Comparison of ENCODE assay signal across 7 cellular contexts in genomic region chr4:139453041-139453370, GRCh38. TPM values are rescaled to one million over a fixed set of nuclear protein-coding genes. Genes with fewer than 3 reads are reported as not detected.
DNase-seq lines count a peak whose midpoint lies in the region; ATAC-seq and TF ChIP-seq lines count a peak whose summit lies in the region.

No MANE protein-coding gene starts in this region.

- H3K4me1 ChIP-seq in SJSA1 (replicated peaks) (peaks cover 21% of the 10 kb centered on the region), breast epithelium (peaks cover 0 to 18% of the 10 kb centered on the region in 2 donors)

- H3K27ac Mint-ChIP-seq in stimulated activated naive CD8-positive, alpha-beta T cell treated with anti-CD3 and anti-CD28 coated beads, Interleukin-15, Interleukin-2, amounts not matched to agents 100 ng/mL and 50 ng/mL, for 24 hours: peak overlapping the region; percentile 92

- H3K9me3 ChIP-seq in SJSA1 (replicated peaks): no peaks in the 10 kb centered on the region
- H3K9me3 ChIP-seq in breast epithelium: no peaks in the 10 kb centered on the region

- H3K4me3 ChIP-seq in SJSA1 (peak overlapping the region; percentile 78), breast epithelium (peak overlapping the region; percentile 59 to 95 (median 86))

- H3K4me3 Mint-ChIP-seq in stimulated activated naive CD8-positive, alpha-beta T cell treated with anti-CD3 and anti-CD28 coated beads, Interleukin-15, Interleukin-2, amounts not matched to agents 100 ng/mL and 50 ng/mL, for 24 hours: peak overlapping the region; percentile 93

- intact Hi-C loops in breast epithelium (cut with DNase I; ENCODE audit: low total_unique reads): no loop called here

- H3K27ac ChIP-seq in SJSA1 (peak overlapping the region; percentile 58), breast epithelium (peak overlapping the region; percentile 99)

- no peaks in the 10 kb centered on the region for H3K9me3 Mint-ChIP-seq in stimulated activated naive CD8-positive, alpha-beta T cell treated with anti-CD3 and anti-CD28 coated beads, Interleukin-15, Interleukin-2, amounts not matched to agents 100 ng/mL and 50 ng/mL, for 24 hours

- peaks cover 54% of the 10 kb centered on the region for H3K4me1 Mint-ChIP-seq in stimulated activated naive CD8-positive, alpha-beta T cell treated with anti-CD3 and anti-CD28 coated beads, Interleukin-15, Interleukin-2, amounts not matched to agents 100 ng/mL and 50 ng/mL, for 24 hours (ENCODE audit: low read depth)

- H3K27me3 ChIP-seq in SJSA1 (replicated peaks) (no peaks in the 10 kb centered on the region), breast epithelium (no peaks in the 10 kb centered on the region)

- TF ChIP-seq CTCF in GM12873 (IDR thresholded peaks at IDR 0.05; ENCODE audit: insufficient read depth, low read depth, low read length, missing control alignments) (peak; percentile 61), breast epithelium (IDR thresholded peaks at IDR 0.05) (peak; percentile 20 to 60 (median 54))

- H3K36me3 ChIP-seq in SJSA1 (peaks cover 3% of the 10 kb centered on the region; the same call in 1 of the 2 replicates), breast epithelium (no peaks in the 10 kb centered on the region)

- ATAC-seq in GM21825 (IDR thresholded peaks at IDR 0.05; ENCODE audit: unreplicated experiment): peak; percentile 42

- DNase-seq in KG1 (lab: John Stamatoyannopoulos, UW) (peak; percentile 74), SJSA1 (ENCODE audit: low read depth in 1 of 2, low spot score in 2 of 2) (no peak), breast epithelium (ENCODE audit: low spot score in 2 of 2) (peak in 1 of 2 donors; percentile 52), left kidney (ENCODE audit: low read depth, low spot score) (peak; percentile 88)

- no peaks in the 10 kb centered on the region for H3K27me3 Mint-ChIP-seq in stimulated activated naive CD8-positive, alpha-beta T cell treated with anti-CD3 and anti-CD28 coated beads, Interleukin-15, Interleukin-2, amounts not matched to agents 100 ng/mL and 50 ng/mL, for 24 hours

- TF ChIP-seq POLR2A in breast epithelium (IDR thresholded peaks at IDR 0.05): no peak

- H3K36me3 Mint-ChIP-seq in stimulated activated naive CD8-positive, alpha-beta T cell treated with anti-CD3 and anti-CD28 coated beads, Interleukin-15, Interleukin-2, amounts not matched to agents 100 ng/mL and 50 ng/mL, for 24 hours (ENCODE audit: low read depth): peaks cover 7% of the 10 kb centered on the region

RNA-seq across cellular contexts. Expression of gene RAB33B, which starts 0.9 kb away (rescaled TPM):
- 8.4 and 10.3 TPM in 2 replicates for total RNA-seq in SJSA1 (2014; rRNA removed; shearing (Covaris generic))
- 10 to 100 TPM; 13.1 to 15.8 (median 13.4) TPM for total RNA-seq in breast epithelium

Comparison
In these comparisons a context has a peak if more than half of its experiments do, and no peak if none do; other contexts are left out.
1. DNase-seq: peak in KG1 (single experiment) and left kidney (single experiment); none in SJSA1 (0 of 2).